9 cellular contexts compared by ENCODE assay signal in the genomic region with DNA sequence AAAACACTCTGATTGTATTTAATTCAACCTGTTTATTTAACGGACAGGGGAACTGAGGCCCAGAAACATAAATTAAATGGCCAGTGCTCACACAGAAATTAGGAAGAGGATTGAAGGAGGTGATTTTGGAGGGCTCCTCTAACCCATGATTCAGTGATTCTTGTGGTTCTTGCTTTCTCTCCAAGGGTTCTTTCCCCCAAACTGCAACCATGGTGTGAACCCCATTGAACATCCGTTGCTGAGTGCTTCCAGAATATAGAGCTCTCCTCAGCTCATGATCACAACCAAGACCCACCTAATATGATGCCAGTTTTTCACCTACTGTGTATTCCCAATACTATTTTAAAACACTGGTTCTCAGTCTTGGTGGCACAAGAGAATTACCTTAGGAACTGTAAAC. TPM values are rescaled to one million over a fixed set of nuclear protein-coding genes. Genes with fewer than 3 reads are reported as not detected.
DNase-seq lines count a peak whose midpoint lies in the region; ATAC-seq and TF ChIP-seq lines count a peak whose summit lies in the region.
"Had no signal": no experiment of that assay in that cellular context is flagged by ENCODE, and none has a peak within 500 bp of the region (broad histone marks: within the 10 kb centered on the region; RNA-seq: fewer than 3 reads in every experiment).

No MANE protein-coding gene starts in this region.

- H3K27ac ChIP-seq in lung (ENCODE audit: low read depth in 1 of 2, low read length in 1 of 2) (peak overlapping the region; percentile 61 to 75), testis (peak overlapping the region; percentile 78 to 79)

- H3K9me3 Mint-ChIP-seq in activated T-cell treated with anti-CD3 and anti-CD28 coated beads, Interleukin-2, amount 50 U/mL, for 24 hours = no peaks in the 10 kb centered on the region
- H3K9me3 Mint-ChIP-seq in activated naive CD8-positive, alpha-beta T cell (ENCODE audit: low read depth) = no peaks in the 10 kb centered on the region

- DNase-seq in activated T-cell treated with anti-CD3 and anti-CD28 coated beads, Interleukin-2, amount 50 U/mL, for 24 hours = no peak
- DNase-seq in activated T-cell treated with anti-CD3 and anti-CD28 coated beads for 4 hours = no peak
- DNase-seq in lung (ENCODE audit: low spot score) = no peak
- no peak for DNase-seq in testis
- DNase-seq in Kasumi-1 (lab: John Stamatoyannopoulos, UW) = no peak
- no peak for DNase-seq in AG08396 (ENCODE audit: low spot score)

- TF ChIP-seq CTCF in lung (IDR thresholded peaks at IDR 0.05; ENCODE audit: control extremely low read depth, extremely low read depth) (no peak), testis (IDR thresholded peaks at IDR 0.05) (no peak)

- H3K4me3 Mint-ChIP-seq in activated T-cell treated with anti-CD3 and anti-CD28 coated beads, Interleukin-2, amount 50 U/mL, for 24 hours = peak overlapping the region; percentile 53
- H3K4me3 Mint-ChIP-seq in activated naive CD8-positive, alpha-beta T cell = peak overlapping the region; percentile 59

- peaks cover 68% of the 10 kb centered on the region for H3K4me1 Mint-ChIP-seq in activated T-cell treated with anti-CD3 and anti-CD28 coated beads, Interleukin-2, amount 50 U/mL, for 24 hours (ENCODE audit: low read depth)
- H3K4me1 Mint-ChIP-seq in activated naive CD8-positive, alpha-beta T cell (ENCODE audit: low read depth) = peaks cover 66% of the 10 kb centered on the region

- WGBS in lung, 2 donors = 27 to 32% methylated on average over 2 of the region's 2 CpGs
- WGBS in testis, 2 donors = 39 to 54% methylated on average over 2 of the region's 2 CpGs

- intact Hi-C loops in testis (cut with DNase I; ENCODE audit: low total_unique reads) = no loop called here

- peaks cover 38% of the 10 kb centered on the region for H3K36me3 Mint-ChIP-seq in activated T-cell treated with anti-CD3 and anti-CD28 coated beads, Interleukin-2, amount 50 U/mL, for 24 hours (ENCODE audit: low read depth)
- H3K36me3 Mint-ChIP-seq in activated naive CD8-positive, alpha-beta T cell = peaks cover 3% of the 10 kb centered on the region

- H3K4me1 ChIP-seq in lung (ENCODE audit: control insufficient read depth in 2 of 2, insufficient read depth in 2 of 2, low read length in 2 of 2) (peaks cover 23 to 26% of the 10 kb centered on the region in 2 donors), testis (peaks cover 41% of the 10 kb centered on the region)

- ATAC-seq in lung (ENCODE audit: insufficient read depth, low FRiP score) = no peak
- ATAC-seq in GM19035 (IDR thresholded peaks at IDR 0.05; ENCODE audit: unreplicated experiment) = no peak

- H3K4me3 ChIP-seq in lung (no peak overlapping the region), testis (no peak overlapping the region)

- no peak for TF ChIP-seq POLR2A in testis (IDR thresholded peaks at IDR 0.05)

- H3K27me3 Mint-ChIP-seq in activated T-cell treated with anti-CD3 and anti-CD28 coated beads, Interleukin-2, amount 50 U/mL, for 24 hours = no peaks in the 10 kb centered on the region
- no peaks in the 10 kb centered on the region for H3K27me3 Mint-ChIP-seq in activated naive CD8-positive, alpha-beta T cell

- H3K9me3 ChIP-seq in lung (ENCODE audit: control insufficient read depth in 2 of 2, insufficient read depth in 1 of 2, low read length in 1 of 2) (no peaks in the 10 kb centered on the region), testis (no peaks in the 10 kb centered on the region)

- H3K36me3 ChIP-seq in lung (ENCODE audit: control insufficient read depth in 2 of 2, insufficient read depth in 2 of 2, low read length in 2 of 2) (peaks cover 0 to 5% of the 10 kb centered on the region in 2 donors), testis (ENCODE audit: low read depth, missing control alignments) (no peaks in the 10 kb centered on the region)

- peak overlapping the region; percentile 90 for H3K27ac Mint-ChIP-seq in activated T-cell treated with anti-CD3 and anti-CD28 coated beads, Interleukin-2, amount 50 U/mL, for 24 hours
- H3K27ac Mint-ChIP-seq in activated naive CD8-positive, alpha-beta T cell = peak overlapping the region; percentile 91

- no peaks in the 10 kb centered on the region for H3K27me3 ChIP-seq in lung (ENCODE audit: control insufficient read depth, insufficient read depth)
- no peaks in the 10 kb centered on the region for H3K27me3 ChIP-seq in testis

RNA-seq across cellular contexts. Expression of a gene that starts 41.4 kb away (rescaled TPM):
- under 1 TPM in 1 of 2 donors, not detected in 1; 0.31 TPM for total RNA-seq in lung
- not detected for polyA plus RNA-seq in lung
- not detected for total RNA-seq in testis
- 0.26 TPM for polyA plus RNA-seq in testis (ENCODE audit: insufficient read depth, low read depth, low replicate concordance)
- total RNA-seq: mesenteric fat pad had no signal
